ENCODE assay signal across 9 cellular contexts in genomic region chr16:89476811-89477261, GRCh38. TPM values are rescaled to one million over a fixed set of nuclear protein-coding genes. Genes with fewer than 3 reads are reported as not detected.
DNase-seq lines count a peak whose midpoint lies in the region; ATAC-seq and TF ChIP-seq lines count a peak whose summit lies in the region.
"Had no signal": no experiment of that assay in that cellular context is flagged by ENCODE, and none has a peak within 500 bp of the region (broad histone marks: within the 10 kb centered on the region; RNA-seq: fewer than 3 reads in every experiment).

No MANE protein-coding gene starts in this region.

- H3K27me3 Mint-ChIP-seq in activated CD4-positive, alpha-beta T cell treated with anti-CD3 and anti-CD28 coated beads for 36 hours = no peaks in the 10 kb centered on the region
- no peaks in the 10 kb centered on the region for H3K27me3 Mint-ChIP-seq in activated CD8-positive, alpha-beta T cell treated with anti-CD3 and anti-CD28 coated beads for 36 hours

- peak overlapping the region; percentile 61 for H3K27ac Mint-ChIP-seq in activated CD4-positive, alpha-beta T cell treated with anti-CD3 and anti-CD28 coated beads for 36 hours
- H3K27ac Mint-ChIP-seq in activated CD8-positive, alpha-beta T cell treated with anti-CD3 and anti-CD28 coated beads for 36 hours = peak overlapping the region; percentile 41

- POLR2A ChIA-PET in activated CD4-positive, alpha-beta T cell treated with anti-CD3 and anti-CD28 coated beads for 36 hours (lab: Charles Lee) = interaction anchor here (1.1 to 1.2 kb wide), 2 partner anchors 9 to 117 kb away, joined by 3 to 4 read pairs; no protein-coding TSS in a partner anchor
- POLR2A ChIA-PET in activated CD8-positive, alpha-beta T cell treated with anti-CD3 and anti-CD28 coated beads for 36 hours (lab: Charles Lee) = interaction anchor here (0.9 to 3.2 kb wide), 2 partner anchors 11 to 19 kb away, joined by 3 to 18 read pairs; no protein-coding TSS in a partner anchor

- peaks cover 94% of the 10 kb centered on the region for H3K4me1 Mint-ChIP-seq in activated CD4-positive, alpha-beta T cell treated with anti-CD3 and anti-CD28 coated beads for 36 hours
- peaks cover 90% of the 10 kb centered on the region for H3K4me1 Mint-ChIP-seq in activated CD8-positive, alpha-beta T cell treated with anti-CD3 and anti-CD28 coated beads for 36 hours (ENCODE audit: low read depth)

- peak overlapping the region; percentile 1 for H3K4me3 Mint-ChIP-seq in activated CD4-positive, alpha-beta T cell treated with anti-CD3 and anti-CD28 coated beads for 36 hours
- peak overlapping the region; percentile 1 for H3K4me3 Mint-ChIP-seq in activated CD8-positive, alpha-beta T cell treated with anti-CD3 and anti-CD28 coated beads for 36 hours

- H3K27ac ChIP-seq in skin epidermis = peak overlapping the region in 17 of 21 experiments; percentile 3 to 78 (median 59)
- H3K27ac ChIP-seq in WERI-Rb-1 = no peak overlapping the region
- H3K27ac ChIP-seq: tibial nerve had no signal

- H3K9me3 ChIP-seq in WERI-Rb-1 (ENCODE audit: severe bottlenecking) = no peaks in the 10 kb centered on the region
- H3K9me3 ChIP-seq: tibial nerve had no signal

- H3K36me3 Mint-ChIP-seq in activated CD4-positive, alpha-beta T cell treated with anti-CD3 and anti-CD28 coated beads for 36 hours (ENCODE audit: low read depth) = peaks cover 27% of the 10 kb centered on the region
- H3K36me3 Mint-ChIP-seq in activated CD8-positive, alpha-beta T cell treated with anti-CD3 and anti-CD28 coated beads for 36 hours (ENCODE audit: low read depth) = peaks cover 46% of the 10 kb centered on the region

- H3K36me3 ChIP-seq in WERI-Rb-1 = no peaks in the 10 kb centered on the region
- H3K36me3 ChIP-seq: tibial nerve had no signal

- no peak for TF ChIP-seq CTCF in activated CD8-positive, alpha-beta T cell treated with anti-CD3 and anti-CD28 coated beads for 36 hours (IDR thresholded peaks at IDR 0.05)
- no peak for TF ChIP-seq CTCF in WERI-Rb-1 (IDR thresholded peaks at IDR 0.05; ENCODE audit: low read depth, low read length)

- no peak for DNase-seq in activated CD4-positive, alpha-beta T cell treated with anti-CD3 and anti-CD28 coated beads for 36 hours
- no peak for DNase-seq in activated CD4-positive, alpha-beta T cell treated with anti-CD3 and anti-CD28 coated beads for 1 hour
- no peak for DNase-seq in activated CD8-positive, alpha-beta T cell treated with anti-CD3 and anti-CD28 coated beads for 36 hours
- no peak for DNase-seq in WERI-Rb-1
- no peak for DNase-seq in stimulated activated CD4-positive, alpha-beta T cell treated with anti-CD3 and anti-CD28 coated beads, Interleukin-4, amount 100 ng/mL, for 24 hours

- CTCF ChIA-PET in activated CD4-positive, alpha-beta T cell treated with anti-CD3 and anti-CD28 coated beads for 36 hours (lab: Charles Lee) = interaction anchor here (0.6 to 1.3 kb wide), 4 partner anchors 10 to 233 kb away, joined by 3 read pairs; no protein-coding TSS in a partner anchor
- CTCF ChIA-PET in activated CD8-positive, alpha-beta T cell treated with anti-CD3 and anti-CD28 coated beads for 36 hours (lab: Charles Lee) = no interaction called here

- H3K9me3 Mint-ChIP-seq in activated CD4-positive, alpha-beta T cell treated with anti-CD3 and anti-CD28 coated beads for 36 hours (ENCODE audit: low read depth) = no peaks in the 10 kb centered on the region
- peaks cover 2% of the 10 kb centered on the region for H3K9me3 Mint-ChIP-seq in activated CD8-positive, alpha-beta T cell treated with anti-CD3 and anti-CD28 coated beads for 36 hours

- H3K27me3 ChIP-seq in WERI-Rb-1 (ENCODE audit: insufficient read depth, low read depth, severe bottlenecking) = no peaks in the 10 kb centered on the region
- H3K27me3 ChIP-seq: tibial nerve had no signal

- ATAC-seq in activated CD4-positive, alpha-beta T cell treated with anti-CD3 and anti-CD28 coated beads for 36 hours = peak; percentile 66
- peak; percentile 76 for ATAC-seq in HG03175 (IDR thresholded peaks at IDR 0.05; ENCODE audit: unreplicated experiment)
- ATAC-seq in activated CD8-positive, alpha-beta T cell treated with anti-CD3 and anti-CD28 coated beads for 36 hours = peak; percentile 62
- no peak for ATAC-seq in GM21619 (IDR thresholded peaks at IDR 0.05; ENCODE audit: unreplicated experiment)

- intact Hi-C loops in activated CD4-positive, alpha-beta T cell treated with anti-CD3 and anti-CD28 coated beads for 36 hours (cut with DNase I, micrococcal nuclease) = no loop called here
- intact Hi-C loops in activated CD8-positive, alpha-beta T cell treated with anti-CD3 and anti-CD28 coated beads for 36 hours (cut with micrococcal nuclease) = no loop called here

- H3K4me3 ChIP-seq in skin epidermis = no peak overlapping the region
- no peak overlapping the region for H3K4me3 ChIP-seq in WERI-Rb-1 (ENCODE audit: low read depth, low read length)
- H3K4me3 ChIP-seq: tibial nerve had no signal

RNA-seq across cellular contexts. Expression of gene ANKRD11, which starts 13.5 kb away (rescaled TPM):
- total RNA-seq in activated CD4-positive, alpha-beta T cell treated with anti-CD3 and anti-CD28 coated beads for 36 hours = 100 to 1,000 TPM; 144 to 145 TPM
- 100 to 1,000 TPM; 145 to 147 TPM for total RNA-seq in activated CD8-positive, alpha-beta T cell treated with anti-CD3 and anti-CD28 coated beads for 36 hours

RNA-seq across cellular contexts. Expression of gene SPG7, which starts 31.4 kb away (rescaled TPM):
- total RNA-seq in activated CD4-positive, alpha-beta T cell treated with anti-CD3 and anti-CD28 coated beads for 36 hours = 10 to 100 TPM; 68.6 to 76.7 TPM
- 10 to 100 TPM; 78.6 to 79.8 TPM for total RNA-seq in activated CD8-positive, alpha-beta T cell treated with anti-CD3 and anti-CD28 coated beads for 36 hours
